1 cellular context compared by ENCODE assay signal in the genomic region with DNA sequence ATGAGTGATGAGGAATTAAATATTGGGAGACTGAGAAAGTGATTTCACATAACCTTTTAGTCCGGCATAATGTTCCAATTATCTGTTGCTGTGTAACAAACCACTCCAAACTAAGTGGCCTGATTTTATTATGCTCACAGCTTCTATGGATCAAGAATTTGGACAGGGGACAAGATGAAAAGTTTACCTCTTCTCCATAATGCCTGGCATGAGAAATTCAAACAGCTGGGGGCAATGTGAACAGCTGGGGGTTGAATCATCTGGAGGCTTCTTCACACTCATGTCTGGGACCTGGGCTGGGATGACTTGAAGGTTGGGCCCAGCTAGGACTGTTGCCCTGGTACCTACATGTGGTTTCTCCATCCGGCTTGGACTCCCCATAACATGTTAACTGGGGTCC.
TF ChIP-seq lines count a peak whose summit lies in the region.

No MANE protein-coding gene starts in this region.

TF ChIP-seq in SK-N-SH treated with all-trans-retinoic acid at 6 μM for 48 hours, 23 proteins besides CTCF, POLR2A, EP300 and RAD21 (continued from another document):
- TF ChIP-seq, protein P1, sequence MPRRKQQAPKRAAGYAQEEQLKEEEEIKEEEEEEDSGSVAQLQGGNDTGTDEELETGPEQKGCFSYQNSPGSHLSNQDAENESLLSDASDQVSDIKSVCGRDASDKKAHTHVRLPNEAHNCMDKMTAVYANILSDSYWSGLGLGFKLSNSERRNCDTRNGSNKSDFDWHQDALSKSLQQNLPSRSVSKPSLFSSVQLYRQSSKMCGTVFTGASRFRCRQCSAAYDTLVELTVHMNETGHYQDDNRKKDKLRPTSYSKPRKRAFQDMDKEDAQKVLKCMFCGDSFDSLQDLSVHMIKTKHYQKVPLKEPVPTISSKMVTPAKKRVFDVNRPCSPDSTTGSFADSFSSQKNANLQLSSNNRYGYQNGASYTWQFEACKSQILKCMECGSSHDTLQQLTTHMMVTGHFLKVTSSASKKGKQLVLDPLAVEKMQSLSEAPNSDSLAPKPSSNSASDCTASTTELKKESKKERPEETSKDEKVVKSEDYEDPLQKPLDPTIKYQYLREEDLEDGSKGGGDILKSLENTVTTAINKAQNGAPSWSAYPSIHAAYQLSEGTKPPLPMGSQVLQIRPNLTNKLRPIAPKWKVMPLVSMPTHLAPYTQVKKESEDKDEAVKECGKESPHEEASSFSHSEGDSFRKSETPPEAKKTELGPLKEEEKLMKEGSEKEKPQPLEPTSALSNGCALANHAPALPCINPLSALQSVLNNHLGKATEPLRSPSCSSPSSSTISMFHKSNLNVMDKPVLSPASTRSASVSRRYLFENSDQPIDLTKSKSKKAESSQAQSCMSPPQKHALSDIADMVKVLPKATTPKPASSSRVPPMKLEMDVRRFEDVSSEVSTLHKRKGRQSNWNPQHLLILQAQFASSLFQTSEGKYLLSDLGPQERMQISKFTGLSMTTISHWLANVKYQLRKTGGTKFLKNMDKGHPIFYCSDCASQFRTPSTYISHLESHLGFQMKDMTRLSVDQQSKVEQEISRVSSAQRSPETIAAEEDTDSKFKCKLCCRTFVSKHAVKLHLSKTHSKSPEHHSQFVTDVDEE (CRISPR knock-in tag; IDR thresholded peaks at IDR 0.05) = no peak
- TF ChIP-seq ARNTL (CRISPR knock-in tag; IDR thresholded peaks at IDR 0.05; ENCODE audit: borderline replicate concordance, low read depth) (no peak), GLIS3 (CRISPR knock-in tag; IDR thresholded peaks at IDR 0.05) (no peak), ZFP3 (CRISPR knock-in tag; IDR thresholded peaks at IDR 0.05) (no peak), CSRNP3 (CRISPR knock-in tag; IDR thresholded peaks at IDR 0.05) (no peak)
TF ChIP-seq in SK-N-SH treated with all-trans-retinoic acid at 6 μM for 48 hours: peak in this region for 0.
